Comparison of ENCODE assay signal across 8 cellular contexts in genomic region chr1:167601442-167602380, GRCh38. TPM values are rescaled to one million over a fixed set of nuclear protein-coding genes. Genes with fewer than 3 reads are reported as not detected.
DNase-seq lines count a peak whose midpoint lies in the region; ATAC-seq and TF ChIP-seq lines count a peak whose summit lies in the region.

No MANE protein-coding gene starts in this region.

- H3K9me3 ChIP-seq in Caco-2 (0 out of 2 replicates have a peak, but pooled peaks cover 1% of the 10 kb centered on the region), mammary epithelial cell (replicated peaks; ENCODE audit: insufficient read depth, low read length) (no peaks in the 10 kb centered on the region)

- no peak overlapping the region for H3K4me3 Mint-ChIP-seq in Caco-2 (ENCODE audit: unreplicated experiment)
- H3K4me3 Mint-ChIP-seq in natural killer cell treated with Interleukin-12 subunit alpha and Interleukin-12 subunit beta and Interleukin-15 and Interleukin-18, amount 100 ng/mL, for 72 hours, result peak overlapping the region; percentile 54

- no peak for TF ChIP-seq POLR2A in NB4 (IDR thresholded peaks at IDR 0.05; ENCODE audit: extremely low read depth, insufficient read length)

- ATAC-seq in natural killer cell treated with Interleukin-12 subunit alpha and Interleukin-12 subunit beta and Interleukin-15 and Interleukin-18, amount 100 ng/mL, for 72 hours, result peak; percentile 66 to 72
- ATAC-seq in HG02840 (IDR thresholded peaks at IDR 0.05; ENCODE audit: low FRiP score, unreplicated experiment) (no peak), GM19395 (IDR thresholded peaks at IDR 0.05; ENCODE audit: unreplicated experiment) (no peak)

- no peaks in the 10 kb centered on the region for H3K36me3 ChIP-seq in Caco-2 (ENCODE audit: control insufficient read depth, insufficient read depth, low read length)
- H3K36me3 ChIP-seq in mammary epithelial cell (ENCODE audit: insufficient read depth, low read length), result no peaks in the 10 kb centered on the region

- H4K20me1 ChIP-seq in mammary epithelial cell (ENCODE audit: insufficient read depth, low read length), result no peaks in the 10 kb centered on the region

- H3K4me1 ChIP-seq in Caco-2, result no peaks in the 10 kb centered on the region
- H3K4me1 ChIP-seq in mammary epithelial cell (ENCODE audit: insufficient read depth, low read length), result peaks cover 18% of the 10 kb centered on the region

- H3K9me3 Mint-ChIP-seq in Caco-2 (ENCODE audit: unreplicated experiment), result peaks cover 3% of the 10 kb centered on the region
- H3K9me3 Mint-ChIP-seq in natural killer cell treated with Interleukin-12 subunit alpha and Interleukin-12 subunit beta and Interleukin-15 and Interleukin-18, amount 100 ng/mL, for 72 hours, result no peaks in the 10 kb centered on the region

- H3K4me1 Mint-ChIP-seq in Caco-2 (ENCODE audit: low read depth, unreplicated experiment), result peaks cover 14% of the 10 kb centered on the region
- H3K4me1 Mint-ChIP-seq in natural killer cell treated with Interleukin-12 subunit alpha and Interleukin-12 subunit beta and Interleukin-15 and Interleukin-18, amount 100 ng/mL, for 72 hours (ENCODE audit: low read depth in 2 of 2), result peaks cover 28 to 32% of the 10 kb centered on the region in 2 donors

- WGBS in mammary epithelial cell (ENCODE audit: low coverage, missing lambda C conversion rate), result 50% methylated on average over 7 of the region's 8 CpGs

- H2AFZ ChIP-seq in mammary epithelial cell (ENCODE audit: low read depth, low read length), result peak overlapping the region; percentile 31

- POLR2A ChIA-PET in Caco-2 (lab: Charles Lee), result no interaction called here

- CTCF ChIA-PET in Caco-2 (lab: Charles Lee) (interaction anchor here (1.8 to 2.3 kb wide), 2 partner anchors 85 to 481 kb away, joined by 15 to 46 read pairs; no protein-coding TSS in a partner anchor), mammary epithelial cell (lab: Charles Lee; ENCODE audit: low non-redundant PET) (no interaction called here)

- H3K27ac ChIP-seq in mammary epithelial cell (ENCODE audit: insufficient read depth, low read depth, low read length), result no peak overlapping the region

- TF ChIP-seq CTCF in Caco-2 (IDR thresholded peaks at IDR 0.05; ENCODE audit: insufficient read depth in 1 of 2, low read depth in 1 of 2, low read length in 1 of 2, severe bottlenecking in 1 of 2, unreplicated experiment in 1 of 2), result no peak
- TF ChIP-seq CTCF in NB4 (IDR thresholded peaks at IDR 0.05; ENCODE audit: low read depth, low read length), result no peak
- no peak for TF ChIP-seq CTCF in mammary epithelial cell (conservative IDR thresholded peaks at IDR 0.05 in 1 of 2, IDR thresholded peaks at IDR 0.05 in 1 of 2; ENCODE audit: extremely low read depth in 1 of 2, insufficient read depth in 1 of 2, low read depth in 1 of 2, low read length in 2 of 2)

- no peaks in the 10 kb centered on the region for H3K79me2 ChIP-seq in mammary epithelial cell (ENCODE audit: insufficient read depth, low read length)

- dilution Hi-C loops in mammary epithelial cell (cut with HindIII; ENCODE audit: low sequenced_read_pairs), result loop anchor here (10.0 kb wide), 1 partner anchor 193 kb away; no protein-coding TSS in a partner anchor

- no peak overlapping the region for H3K9ac ChIP-seq in mammary epithelial cell (ENCODE audit: insufficient read depth, low read length)

- peak overlapping the region; percentile 18 for H3K27ac Mint-ChIP-seq in Caco-2 (ENCODE audit: unreplicated experiment)
- peak overlapping the region; percentile 70 to 92 for H3K27ac Mint-ChIP-seq in natural killer cell treated with Interleukin-12 subunit alpha and Interleukin-12 subunit beta and Interleukin-15 and Interleukin-18, amount 100 ng/mL, for 72 hours

- in situ Hi-C loops in mammary epithelial cell (cut with MboI; ENCODE audit: low sequenced_read_pairs in 2 of 2), result loop anchor here in 1 of 2 donors (5.0 kb wide), 1 partner anchor 86 kb away; no protein-coding TSS in a partner anchor

- no peaks in the 10 kb centered on the region for H3K27me3 ChIP-seq in Caco-2 (replicated peaks; ENCODE audit: control insufficient read depth, insufficient read depth, low read length)
- no peaks in the 10 kb centered on the region for H3K27me3 ChIP-seq in mammary epithelial cell (ENCODE audit: insufficient read depth, low read length)

- H3K4me3 ChIP-seq in Caco-2 (ENCODE audit: low read depth, low read length), result no peak overlapping the region
- H3K4me3 ChIP-seq in NB4 (ENCODE audit: low read depth, low read length), result no peak overlapping the region
- H3K4me3 ChIP-seq in mammary epithelial cell (replicated peaks in 1 of 3; ENCODE audit: insufficient read depth in 1 of 3, low read depth in 2 of 3, low read length in 3 of 3), result no peak overlapping the region

- DNase-seq in Caco-2 (peak in 1 of 2 experiments; percentile 30), NB4 (ENCODE audit: low read depth) (peak; percentile 95), mammary epithelial cell (peak; percentile 25), NCI-H2107 treated with DMSO at 0.1 percent for 48 hours (lab: John Stamatoyannopoulos, UW; ENCODE audit: unreplicated experiment) (no peak)
- no peak for DNase-seq in natural killer cell treated with Interleukin-12 subunit alpha and Interleukin-12 subunit beta and Interleukin-15 and Interleukin-18, amount 100 ng/mL, for 72 hours (ENCODE audit: low spot score)
- DNase-seq in central memory CD4-positive, alpha-beta T cell, result no peak

- no peak overlapping the region for H3K4me2 ChIP-seq in mammary epithelial cell (ENCODE audit: insufficient read depth, low read depth, low read length)

- intact Hi-C loops in Caco-2 (cut with micrococcal nuclease; ENCODE audit: unreplicated experiment) (loop anchor here (5.0 kb wide), 1 partner anchor 481 kb away; no protein-coding TSS in a partner anchor), mammary epithelial cell (cut with micrococcal nuclease) (loop anchor here (1.0 to 10.0 kb wide), 2 partner anchors 62 to 483 kb away; no protein-coding TSS in a partner anchor)

- H3K27me3 Mint-ChIP-seq in Caco-2 (ENCODE audit: insufficient read depth, unreplicated experiment), result peaks cover 3% of the 10 kb centered on the region
- H3K27me3 Mint-ChIP-seq in natural killer cell treated with Interleukin-12 subunit alpha and Interleukin-12 subunit beta and Interleukin-15 and Interleukin-18, amount 100 ng/mL, for 72 hours, result peaks cover 0 to 5% of the 10 kb centered on the region in 2 donors

- no peaks in the 10 kb centered on the region for H3K36me3 Mint-ChIP-seq in Caco-2 (ENCODE audit: insufficient read depth, unreplicated experiment)
- H3K36me3 Mint-ChIP-seq in natural killer cell treated with Interleukin-12 subunit alpha and Interleukin-12 subunit beta and Interleukin-15 and Interleukin-18, amount 100 ng/mL, for 72 hours, result peaks cover under 1% of the 10 kb centered on the region

- BruUV-seq in Caco-2 (replicated peaks; lab: Mats Ljungman, UMichigan) (no TSS peak), mammary epithelial cell (replicated peaks; lab: Mats Ljungman, UMichigan) (no TSS peak)

RNA-seq across cellular contexts. Expression of gene RCSD1, which starts 28.3 kb away (rescaled TPM):
- not detected in 2 replicates for total RNA-seq in Caco-2 (2022)
- total RNA-seq in mammary epithelial cell, result 1 to 10 TPM in 1 of 2 donors, under 1 TPM in 1; 0.82 to 4.0 TPM
- 3.1 TPM for polyA plus RNA-seq in mammary epithelial cell
- not detected for polyA minus RNA-seq in mammary epithelial cell
- total RNA-seq in natural killer cell treated with Interleukin-12 subunit alpha and Interleukin-12 subunit beta and Interleukin-15 and Interleukin-18, amount 100 ng/mL, for 72 hours, result 10 to 100 TPM; 30.3 to 30.9 TPM

RNA-seq across cellular contexts. Expression of gene CREG1, which starts 48.1 kb away (rescaled TPM):
- total RNA-seq in Caco-2 (2022) (80.7 and 91.5 TPM in 2 replicates), mammary epithelial cell (100 to 1,000 TPM; 105 to 242 TPM)
- polyA plus RNA-seq in mammary epithelial cell, result 179 TPM
- 66.8 TPM for polyA minus RNA-seq in mammary epithelial cell
- 10 to 100 TPM; 15.8 to 16.2 TPM for total RNA-seq in natural killer cell treated with Interleukin-12 subunit alpha and Interleukin-12 subunit beta and Interleukin-15 and Interleukin-18, amount 100 ng/mL, for 72 hours

Comparison
In these comparisons a context has a peak if more than half of its experiments do, and no peak if none do; other contexts are left out.
1. DNase-seq: peak in NB4 (single experiment) and mammary epithelial cell (single experiment); none in natural killer cell treated with Interleukin-12 subunit alpha and Interleukin-12 subunit beta and Interleukin-15 and Interleukin-18, amount 100 ng/mL, for 72 hours (single experiment), central memory CD4-positive, alpha-beta T cell (single experiment) and NCI-H2107 treated with DMSO at 0.1 percent for 48 hours (single experiment).
2. ATAC-seq: peak in natural killer cell treated with Interleukin-12 subunit alpha and Interleukin-12 subunit beta and Interleukin-15 and Interleukin-18, amount 100 ng/mL, for 72 hours (2 of 2); none in HG02840 (single experiment) and GM19395 (single experiment).
3. RNA of gene RCSD1, which starts 28.3 kb away (total RNA-seq): 30.3 to 30.9 TPM in natural killer cell treated with Interleukin-12 subunit alpha and Interleukin-12 subunit beta and Interleukin-15 and Interleukin-18, amount 100 ng/mL, for 72 hours; 0.82 to 4.0 TPM in mammary epithelial cell and not detected in Caco-2; every median in the first group is over 4 times any median in the second.